ENCODE assay signal across 8 cellular contexts in genomic region chr10:101066890-101067355, GRCh38. TPM values are rescaled to one million over a fixed set of nuclear protein-coding genes. Genes with fewer than 3 reads are reported as not detected.
A peak's percentile ranks its signal among the peaks of the same experiment; 100 is the strongest.
DNase-seq lines count a peak whose midpoint lies in the region; ATAC-seq and TF ChIP-seq lines count a peak whose summit lies in the region.

No MANE protein-coding gene starts in this region.

- H3K36me3 Mint-ChIP-seq in central memory CD8-positive, alpha-beta T cell (ENCODE audit: insufficient read depth) = peaks cover 7% of the 10 kb centered on the region

- peak overlapping the region; percentile 80 for H3K4me3 Mint-ChIP-seq in central memory CD8-positive, alpha-beta T cell

- CTCF ChIA-PET in BJ (lab: Yijun Ruan, JAX) = interaction anchor here (0.9 to 26.2 kb wide), 14 partner anchors 9 to 76 kb away, joined by 3 to 676 read pairs (median 6); partner anchors contain the start of genes PDZD7 and SFXN3

- H3K4me1 ChIP-seq in mucosa of stomach (ENCODE audit: control insufficient read depth, insufficient read depth, low read length) = peaks cover 65% of the 10 kb centered on the region

- no peaks in the 10 kb centered on the region for H3K9me3 ChIP-seq in MG63
- H3K9me3 ChIP-seq in mucosa of stomach (ENCODE audit: control insufficient read depth, low read length) = no peaks in the 10 kb centered on the region

- H3K27me3 Mint-ChIP-seq in central memory CD8-positive, alpha-beta T cell = peaks cover 51% of the 10 kb centered on the region

- H3K4me3 ChIP-seq in BJ (ENCODE audit: low read depth, low read length) = peak overlapping the region; percentile 50
- H3K4me3 ChIP-seq in MG63 = peak overlapping the region; percentile 56
- H3K4me3 ChIP-seq in mucosa of stomach (ENCODE audit: low read length) = peak overlapping the region; percentile 72

- peaks cover 10% of the 10 kb centered on the region for H3K4me1 Mint-ChIP-seq in central memory CD8-positive, alpha-beta T cell

- H3K36me3 ChIP-seq in BJ (ENCODE audit: control insufficient read depth, insufficient read depth, low read length) (no peaks in the 10 kb centered on the region), MG63 (peaks cover 19% of the 10 kb centered on the region), mucosa of stomach (ENCODE audit: control insufficient read depth, insufficient read depth, low read length) (no peaks in the 10 kb centered on the region)

- no peaks in the 10 kb centered on the region; the same call in none of the 2 replicates for H3K27me3 ChIP-seq in BJ (ENCODE audit: control insufficient read depth, insufficient read depth, low read length)
- H3K27me3 ChIP-seq in MG63 = no peaks in the 10 kb centered on the region
- H3K27me3 ChIP-seq in mucosa of stomach (ENCODE audit: control insufficient read depth, insufficient read depth, low read length) = peaks cover 11% of the 10 kb centered on the region

- H3K27ac Mint-ChIP-seq in central memory CD8-positive, alpha-beta T cell (ENCODE audit: low read depth) = no peak overlapping the region

- DNase-seq in BJ (ENCODE audit: low read depth) (no peak), MG63 (peak; percentile 48), iPS-NIHi7 (ENCODE audit: extremely low spot score) (no peak)
- no peak for DNase-seq in central memory CD8-positive, alpha-beta T cell (ENCODE audit: low spot score in 2 of 2)

- no peak for ATAC-seq in central memory CD8-positive, alpha-beta T cell (replicated peaks; ENCODE audit: extremely low read depth, poor library complexity, severe bottlenecking)
- no peak for ATAC-seq in HG03432 (IDR thresholded peaks at IDR 0.05; ENCODE audit: unreplicated experiment)
- no peak for ATAC-seq in GM21526 (IDR thresholded peaks at IDR 0.05; ENCODE audit: low FRiP score, unreplicated experiment)
- ATAC-seq in GM19023 (IDR thresholded peaks at IDR 0.05; ENCODE audit: unreplicated experiment) = no peak

- POLR2A ChIA-PET in BJ (lab: Charles Lee) = interaction anchor here (1.3 kb wide), 1 partner anchor 24 kb away, joined by 4 read pairs; no protein-coding TSS in a partner anchor

- no peak for TF ChIP-seq CTCF in BJ (IDR thresholded peaks at IDR 0.05; ENCODE audit: insufficient read depth, low read depth, low read length)

- peak overlapping the region; percentile 90 for H3K9ac ChIP-seq in mucosa of stomach (ENCODE audit: low read length)

- H3K9me3 Mint-ChIP-seq in central memory CD8-positive, alpha-beta T cell = no peaks in the 10 kb centered on the region

RNA-seq across cellular contexts. Expression of gene KAZALD1, which starts 5.1 kb away (rescaled TPM):
- polyA plus RNA-seq in BJ (2011; rRNA removed) = 21.4 and 32.4 TPM in 2 replicates
- 18.1 and 21.5 TPM in 2 replicates for polyA minus RNA-seq in BJ (2011; rRNA and poly(A)+ RNA removed)
- total RNA-seq in MG63 (2014; rRNA removed; shearing (Covaris generic); ENCODE audit: low replicate concordance) = 27.7 and 54.4 TPM in 2 replicates

RNA-seq across cellular contexts. Expression of gene SFXN3, which starts 35.9 kb away (rescaled TPM):
- 100 and 125 TPM in 2 replicates for polyA plus RNA-seq in BJ (2011; rRNA removed)
- polyA minus RNA-seq in BJ (2011; rRNA and poly(A)+ RNA removed) = 93.5 and 151 TPM in 2 replicates
- 27.4 and 38.5 TPM in 2 replicates for total RNA-seq in MG63 (2014; rRNA removed; shearing (Covaris generic); ENCODE audit: low replicate concordance)

RNA-seq across cellular contexts. Expression of gene PDZD7, which starts 36.0 kb away (rescaled TPM):
- 0.53 and 0.86 TPM in 2 replicates for polyA plus RNA-seq in BJ (2011; rRNA removed)
- polyA minus RNA-seq in BJ (2011; rRNA and poly(A)+ RNA removed) = 0.26 and 0.57 TPM in 2 replicates
- 1.4 and 2.5 TPM in 2 replicates for total RNA-seq in MG63 (2014; rRNA removed; shearing (Covaris generic); ENCODE audit: low replicate concordance)
